8 cellular contexts compared by ENCODE assay signal in genomic region chr5:5492087-5492933, GRCh38.
DNase-seq lines count a peak whose midpoint lies in the region; ATAC-seq, FAIRE-seq and TF ChIP-seq lines count a peak whose summit lies in the region.

No MANE protein-coding gene starts in this region.

- peak in 3 of 4 experiments; percentile 43 to 66 (median 50) for TF ChIP-seq CTCF in prostate gland (IDR thresholded peaks at IDR 0.05)

- no peaks in the 10 kb centered on the region for H3K4me1 ChIP-seq in prostate gland (replicated peaks)

- FAIRE-seq in GM12892 (lab: Jason Lieb, UNC) = no peak

- H3K4me1 Mint-ChIP-seq in activated CD4-positive, alpha-beta memory T cell treated with anti-CD3 and anti-CD28 coated beads, Interleukin-2, amount 10 ng/mL, durations not matched to agents 7 days and 5 days = peaks cover 15% of the 10 kb centered on the region

- no peak overlapping the region for H3K4me3 ChIP-seq in prostate gland

- POLR2A ChIA-PET in activated CD4-positive, alpha-beta memory T cell treated with anti-CD3 and anti-CD28 coated beads, Interleukin-2, amount 10 ng/mL, durations not matched to agents 7 days and 5 days (lab: Charles Lee) = no interaction called here

- H3K36me3 Mint-ChIP-seq in activated CD4-positive, alpha-beta memory T cell treated with anti-CD3 and anti-CD28 coated beads, Interleukin-2, amount 10 ng/mL, durations not matched to agents 7 days and 5 days (ENCODE audit: low read depth) = peaks cover 3% of the 10 kb centered on the region

- TF ChIP-seq POLR2A in GM12892 (IDR thresholded peaks at IDR 0.05; ENCODE audit: low read depth, low read length) (no peak), prostate gland (IDR thresholded peaks at IDR 0.05) (no peak)

- H3K9me3 Mint-ChIP-seq in activated CD4-positive, alpha-beta memory T cell treated with anti-CD3 and anti-CD28 coated beads, Interleukin-2, amount 10 ng/mL, durations not matched to agents 7 days and 5 days = no peaks in the 10 kb centered on the region

- H3K4me3 Mint-ChIP-seq in activated CD4-positive, alpha-beta memory T cell treated with anti-CD3 and anti-CD28 coated beads, Interleukin-2, amount 10 ng/mL, durations not matched to agents 7 days and 5 days = peak overlapping the region; percentile 43

- H3K27me3 Mint-ChIP-seq in activated CD4-positive, alpha-beta memory T cell treated with anti-CD3 and anti-CD28 coated beads, Interleukin-2, amount 10 ng/mL, durations not matched to agents 7 days and 5 days = peaks cover 18% of the 10 kb centered on the region

- no peaks in the 10 kb centered on the region for H3K27me3 ChIP-seq in prostate gland (replicated peaks; ENCODE audit: insufficient read depth)

- WGBS in prostate gland = 15% methylated on average over 12 of the region's 12 CpGs

- ATAC-seq in HG03378 (IDR thresholded peaks at IDR 0.05; ENCODE audit: unreplicated experiment) (peak; percentile 54), GM18511 (IDR thresholded peaks at IDR 0.05; ENCODE audit: unreplicated experiment) (no peak)

- intact Hi-C loops in prostate gland (cut with DNase I) = loop anchor here (5.0 to 10.0 kb wide), 6 partner anchors 392 to 1252 kb away; partner anchors contain the start of genes NSUN2, SRD5A1 and TENT4A

- peak overlapping the region; percentile 47 for H3K27ac Mint-ChIP-seq in activated CD4-positive, alpha-beta memory T cell treated with anti-CD3 and anti-CD28 coated beads, Interleukin-2, amount 10 ng/mL, durations not matched to agents 7 days and 5 days

- CTCF ChIA-PET in activated CD4-positive, alpha-beta memory T cell treated with anti-CD3 and anti-CD28 coated beads, Interleukin-2, amount 10 ng/mL, durations not matched to agents 7 days and 5 days (lab: Charles Lee) = no interaction called here

- no peaks in the 10 kb centered on the region for H3K36me3 ChIP-seq in prostate gland

- H3K9me3 ChIP-seq in prostate gland = no peaks in the 10 kb centered on the region

- DNase-seq in AML-193 (lab: John Stamatoyannopoulos, UW) (peak; percentile 55 to 63), GM12892 (ENCODE audit: insufficient read length) (peak; percentile 23), NCI-H524 (lab: John Stamatoyannopoulos, UW) (peak; percentile 80 to 87), foreskin melanocyte (peak; percentile 29), prostate gland (ENCODE audit: low spot score) (no peak)
- peak; percentile 44 for DNase-seq in activated CD4-positive, alpha-beta memory T cell treated with anti-CD3 and anti-CD28 coated beads, Interleukin-2, amount 10 ng/mL, durations not matched to agents 7 days and 5 days

- H3K27ac ChIP-seq in prostate gland = no peak overlapping the region
